In the genomic region with DNA sequence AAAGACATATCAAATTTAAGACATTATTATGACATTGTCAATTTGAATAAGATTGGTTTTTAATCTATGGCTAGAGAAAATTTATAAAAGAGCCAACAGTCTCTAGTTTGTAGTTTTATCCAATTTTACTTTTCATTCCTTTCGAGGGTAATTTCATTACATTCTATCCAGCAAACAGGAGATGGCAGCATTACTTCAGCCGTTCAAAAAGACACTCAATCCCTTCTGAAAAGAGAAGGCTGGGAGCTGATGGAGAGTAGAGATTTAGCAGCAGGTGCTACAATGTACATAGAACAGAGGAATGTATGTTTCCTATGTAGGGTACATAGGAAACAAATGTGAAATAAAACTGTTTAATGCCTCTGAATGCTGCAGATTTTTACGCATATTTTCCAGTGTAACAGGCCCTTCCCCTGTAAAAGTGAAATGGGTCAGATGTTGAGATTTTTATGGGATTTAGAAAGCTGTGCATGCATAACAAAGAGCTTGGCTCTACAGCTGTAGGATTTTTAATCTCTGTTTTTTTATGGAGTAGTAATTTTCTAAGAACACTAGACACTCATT, we compare ENCODE assay signal across 8 cellular contexts. TPM values are rescaled to one million over a fixed set of nuclear protein-coding genes. Genes with fewer than 3 reads are reported as not detected.
A peak's percentile ranks its signal among the peaks of the same experiment; 100 is the strongest.
DNase-seq lines count a peak whose midpoint lies in the region; ATAC-seq, FAIRE-seq and TF ChIP-seq lines count a peak whose summit lies in the region.

No MANE protein-coding gene starts in this region.

- H3K4me3 Mint-ChIP-seq in astrocyte (ENCODE audit: unreplicated experiment), result no peak overlapping the region

- H2BK5ac ChIP-seq in mesenchymal stem cell (ENCODE audit: low read depth, low read length, poor library complexity, severe bottlenecking), result no peak overlapping the region

- H3K4me2 ChIP-seq in astrocyte (ENCODE audit: low read length) (no peak overlapping the region), mesenchymal stem cell (ENCODE audit: low read length, poor library complexity, severe bottlenecking) (no peak overlapping the region)

- H3K23ac ChIP-seq in mesenchymal stem cell (ENCODE audit: low read length in 2 of 2), result no peak overlapping the region

- H3K36me3 Mint-ChIP-seq in astrocyte (ENCODE audit: low read depth, unreplicated experiment), result no peaks in the 10 kb centered on the region
- no peaks in the 10 kb centered on the region for H3K36me3 Mint-ChIP-seq in activated naive CD4-positive, alpha-beta T cell treated with anti-CD3 and anti-CD28 coated beads, Interleukin-2, amount 50 U/mL, for 72 hours

- 73% methylated on average over 2 of the region's 3 CpGs for WGBS in mesenchymal stem cell

- H3K27me3 ChIP-seq in astrocyte (ENCODE audit: insufficient read depth, low read length) (no peaks in the 10 kb centered on the region), mesenchymal stem cell (ENCODE audit: control insufficient read depth in 1 of 2, insufficient read depth in 1 of 2, low read length in 2 of 2) (peaks cover 0 to under 1% of the 10 kb centered on the region in 2 experiments)

- H4K20me1 ChIP-seq in astrocyte (ENCODE audit: insufficient read depth, low read length), result no peaks in the 10 kb centered on the region

- peak; percentile 47 for TF ChIP-seq CTCF in GM12873 (IDR thresholded peaks at IDR 0.05; ENCODE audit: insufficient read depth, low read depth, low read length, missing control alignments)
- peak; percentile 47 for TF ChIP-seq CTCF in astrocyte (IDR thresholded peaks at IDR 0.05; ENCODE audit: insufficient read depth, low read depth, low read length)

- no peaks in the 10 kb centered on the region for H3K79me2 ChIP-seq in astrocyte (ENCODE audit: insufficient read depth, low read length)

- H2AFZ ChIP-seq in astrocyte (ENCODE audit: low read depth, low read length) (no peak overlapping the region), mesenchymal stem cell (ENCODE audit: low read depth, low read length) (no peak overlapping the region)

- peak; percentile 13 for FAIRE-seq in astrocyte (lab: Jason Lieb, UNC)

- H3K14ac ChIP-seq in mesenchymal stem cell (ENCODE audit: low read length in 2 of 2), result no peak overlapping the region

- H3K4me3 ChIP-seq in astrocyte (ENCODE audit: insufficient read depth, low read depth, low read length), result no peak overlapping the region
- H3K4me3 ChIP-seq in mesenchymal stem cell (ENCODE audit: insufficient read depth in 1 of 2, low read depth in 1 of 2, low read length in 2 of 2), result no peak overlapping the region

- no peak overlapping the region for H3K4ac ChIP-seq in mesenchymal stem cell (ENCODE audit: low read depth in 1 of 2, low read length in 2 of 2)

- no peak overlapping the region for H3K27ac ChIP-seq in astrocyte (ENCODE audit: low read depth, low read length)
- H3K27ac ChIP-seq in mesenchymal stem cell (ENCODE audit: low read length, poor library complexity, severe bottlenecking), result no peak overlapping the region

- H4K91ac ChIP-seq in mesenchymal stem cell (ENCODE audit: low read length), result no peak overlapping the region

- no peaks in the 10 kb centered on the region for H3K79me1 ChIP-seq in mesenchymal stem cell (replicated peaks; ENCODE audit: low read length, poor library complexity, severe bottlenecking)

- no peak overlapping the region for H3K9ac ChIP-seq in astrocyte (ENCODE audit: low read length)
- no peak overlapping the region for H3K9ac ChIP-seq in mesenchymal stem cell (ENCODE audit: low read length)

- peak; percentile 33 to 88 (median 51) for DNase-seq in NCI-H1417 (lab: John Stamatoyannopoulos, UW)
- peak; percentile 2 for DNase-seq in astrocyte (ENCODE audit: low read depth)
- peak; percentile 57 for DNase-seq in mesenchymal stem cell
- DNase-seq in activated naive CD4-positive, alpha-beta T cell treated with anti-CD3 and anti-CD28 coated beads, Interleukin-2, amount 50 U/mL, for 72 hours (ENCODE audit: low spot score in 2 of 2), result no peak
- no peak for DNase-seq in GDM1 (lab: John Stamatoyannopoulos, UW)
- DNase-seq in HPDE6-E6E7 (ENCODE audit: extremely low spot score), result no peak

- no peaks in the 10 kb centered on the region for H3K4me1 ChIP-seq in astrocyte (ENCODE audit: insufficient read depth, low read length)
- H3K4me1 ChIP-seq in mesenchymal stem cell (ENCODE audit: control insufficient read depth, insufficient read depth, low read depth, low read length), result no peaks in the 10 kb centered on the region

- H3K4me1 Mint-ChIP-seq in astrocyte (ENCODE audit: low read depth, unreplicated experiment), result no peaks in the 10 kb centered on the region

- H3K9me3 ChIP-seq in astrocyte (ENCODE audit: insufficient read depth, low read depth, low read length) (no peaks in the 10 kb centered on the region), mesenchymal stem cell (ENCODE audit: control insufficient read depth, low read length) (no peaks in the 10 kb centered on the region)

- no peaks in the 10 kb centered on the region for H3K27me3 Mint-ChIP-seq in astrocyte (ENCODE audit: low read depth, unreplicated experiment)

- no peaks in the 10 kb centered on the region for H3K9me3 Mint-ChIP-seq in astrocyte (ENCODE audit: unreplicated experiment)
- peaks cover 0 to 6% of the 10 kb centered on the region in 2 donors for H3K9me3 Mint-ChIP-seq in activated naive CD4-positive, alpha-beta T cell treated with anti-CD3 and anti-CD28 coated beads, Interleukin-2, amount 50 U/mL, for 72 hours

- no peak overlapping the region for H2BK15ac ChIP-seq in mesenchymal stem cell (ENCODE audit: low read depth, poor library complexity, severe bottlenecking)

- no peak overlapping the region for H2BK120ac ChIP-seq in mesenchymal stem cell (ENCODE audit: low read depth, low read length)

- no peak overlapping the region for H2BK12ac ChIP-seq in mesenchymal stem cell (ENCODE audit: low read length in 2 of 2)

- no peaks in the 10 kb centered on the region for H3K36me3 ChIP-seq in astrocyte (ENCODE audit: insufficient read depth, low read length)
- no peaks in the 10 kb centered on the region for H3K36me3 ChIP-seq in mesenchymal stem cell (ENCODE audit: control insufficient read depth in 1 of 2, insufficient read depth in 2 of 2, low read depth in 1 of 2, low read length in 2 of 2)

- no peak for ATAC-seq in activated naive CD4-positive, alpha-beta T cell treated with anti-CD3 and anti-CD28 coated beads, Interleukin-2, amount 50 U/mL, for 72 hours
- ATAC-seq in HG02678 (IDR thresholded peaks at IDR 0.05; ENCODE audit: unreplicated experiment), result no peak

- no peak overlapping the region for H3K18ac ChIP-seq in mesenchymal stem cell (ENCODE audit: low read depth in 1 of 2, low read length in 2 of 2)

- H3K27ac Mint-ChIP-seq in astrocyte (ENCODE audit: unreplicated experiment), result no peak overlapping the region
- no peak overlapping the region for H3K27ac Mint-ChIP-seq in activated naive CD4-positive, alpha-beta T cell treated with anti-CD3 and anti-CD28 coated beads, Interleukin-2, amount 50 U/mL, for 72 hours

- no peak overlapping the region for H2AK5ac ChIP-seq in mesenchymal stem cell (ENCODE audit: low read length, severe bottlenecking)

- no peak overlapping the region for H4K8ac ChIP-seq in mesenchymal stem cell (ENCODE audit: low read length)

RNA-seq across cellular contexts. Expression of a gene that starts 15.9 kb away (rescaled TPM):
- 959 and 1,022 TPM in 2 replicates for total RNA-seq in astrocyte
- polyA plus RNA-seq in mesenchymal stem cell (2013, experiment 1 of 2), result 2,708 TPM
- polyA plus RNA-seq in mesenchymal stem cell (2013, experiment 2 of 2), result 2,617 TPM
- 1,000 to 10,000 TPM; 1,712 to 1,768 TPM for total RNA-seq in activated naive CD4-positive, alpha-beta T cell treated with anti-CD3 and anti-CD28 coated beads, Interleukin-2, amount 50 U/mL, for 72 hours

RNA-seq across cellular contexts. Expression of a gene that starts 31.9 kb away (rescaled TPM):
- 8.2 and 10.6 TPM in 2 replicates for total RNA-seq in astrocyte
- 10.4 TPM for polyA plus RNA-seq in mesenchymal stem cell (2013, experiment 1 of 2)
- polyA plus RNA-seq in mesenchymal stem cell (2013, experiment 2 of 2), result 10.8 TPM
- 1 to 10 TPM; 6.3 to 9.4 TPM for total RNA-seq in activated naive CD4-positive, alpha-beta T cell treated with anti-CD3 and anti-CD28 coated beads, Interleukin-2, amount 50 U/mL, for 72 hours

Comparison
In these comparisons a context has a peak if more than half of its experiments do, and no peak if none do; other contexts are left out.
1. DNase-seq: peak in NCI-H1417 (3 of 3), astrocyte (single experiment) and mesenchymal stem cell (single experiment); none in activated naive CD4-positive, alpha-beta T cell treated with anti-CD3 and anti-CD28 coated beads, Interleukin-2, amount 50 U/mL, for 72 hours (0 of 2), GDM1 (single experiment) and HPDE6-E6E7 (single experiment).